Comparison of ENCODE assay signal across 8 cellular contexts in the genomic region with DNA sequence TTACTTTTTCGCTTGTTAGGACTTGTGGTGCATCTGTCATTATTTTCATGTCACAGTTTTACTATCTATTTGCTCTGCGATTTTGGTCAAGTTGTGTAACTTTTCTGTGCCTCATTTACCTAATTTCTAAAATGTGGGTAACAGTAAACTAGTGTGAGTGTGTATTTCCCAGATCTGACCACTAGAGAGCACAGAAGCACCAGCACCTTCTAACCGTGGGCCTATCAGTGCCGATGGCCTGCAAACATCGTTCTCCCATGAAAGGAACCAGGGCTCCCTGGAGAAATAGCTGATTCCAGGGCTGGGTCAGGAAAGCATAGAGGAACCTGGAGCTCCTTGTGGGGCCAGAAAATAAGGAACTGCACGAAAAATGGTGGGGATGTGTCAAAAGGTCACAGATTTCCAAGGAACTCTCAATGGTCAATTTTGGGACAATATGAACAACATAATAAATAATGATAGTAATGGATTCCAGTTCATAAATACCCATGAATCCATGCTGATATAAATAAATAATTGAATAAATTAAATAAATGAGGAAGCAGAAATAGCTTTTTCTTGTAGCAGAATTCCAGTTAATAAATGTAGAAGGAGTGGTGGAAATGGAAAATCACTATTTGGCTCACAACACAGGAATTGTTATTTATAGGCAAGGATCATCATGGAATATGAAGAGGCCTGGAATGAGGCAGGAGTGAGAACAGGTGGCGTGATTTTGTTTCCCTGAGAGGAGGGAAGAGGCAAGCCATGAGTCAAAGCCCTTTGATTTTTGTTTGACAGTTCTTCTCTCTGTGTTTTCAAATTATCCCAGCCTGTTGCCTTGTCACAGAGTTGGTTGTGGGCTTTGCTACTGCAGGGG. TPM values are rescaled to one million over a fixed set of nuclear protein-coding genes. Genes with fewer than 3 reads are reported as not detected.
A peak's percentile ranks its signal among the peaks of the same experiment; 100 is the strongest.
DNase-seq lines count a peak whose midpoint lies in the region; ATAC-seq and TF ChIP-seq lines count a peak whose summit lies in the region.

No MANE protein-coding gene starts in this region.

- peak; percentile 8 for DNase-seq in stimulated activated CD4-positive, alpha-beta T cell treated with anti-CD3 and anti-CD28 coated beads, Interleukin-4, amount 100 ng/mL, for 24 hours
- no peak for DNase-seq in stimulated activated CD4-positive, alpha-beta T cell treated with anti-CD3 and anti-CD28 coated beads, Interleukin-12 subunit alpha, Interleukin-12 subunit beta, amount 100 ng/mL, for 4 hours
- DNase-seq in Kasumi-1 (lab: John Stamatoyannopoulos, UW) (peak; percentile 77 to 82), epidermal melanocyte (ENCODE audit: insufficient read length, low spot score) (peak; percentile 46), mucosa of gallbladder (ENCODE audit: low spot score) (peak; percentile 44)

- ATAC-seq in SK-N-SH treated with all-trans-retinoic acid at 6 μM for 48 hours (peak; percentile 97), HG03097 (IDR thresholded peaks at IDR 0.05; ENCODE audit: low FRiP score, unreplicated experiment) (no peak), HG02571 (IDR thresholded peaks at IDR 0.05; ENCODE audit: unreplicated experiment) (no peak)

TF ChIP-seq in SK-N-SH treated with all-trans-retinoic acid at 6 μM for 48 hours, 23 proteins besides CTCF, POLR2A, EP300 and RAD21:
- TF ChIP-seq, protein P1, sequence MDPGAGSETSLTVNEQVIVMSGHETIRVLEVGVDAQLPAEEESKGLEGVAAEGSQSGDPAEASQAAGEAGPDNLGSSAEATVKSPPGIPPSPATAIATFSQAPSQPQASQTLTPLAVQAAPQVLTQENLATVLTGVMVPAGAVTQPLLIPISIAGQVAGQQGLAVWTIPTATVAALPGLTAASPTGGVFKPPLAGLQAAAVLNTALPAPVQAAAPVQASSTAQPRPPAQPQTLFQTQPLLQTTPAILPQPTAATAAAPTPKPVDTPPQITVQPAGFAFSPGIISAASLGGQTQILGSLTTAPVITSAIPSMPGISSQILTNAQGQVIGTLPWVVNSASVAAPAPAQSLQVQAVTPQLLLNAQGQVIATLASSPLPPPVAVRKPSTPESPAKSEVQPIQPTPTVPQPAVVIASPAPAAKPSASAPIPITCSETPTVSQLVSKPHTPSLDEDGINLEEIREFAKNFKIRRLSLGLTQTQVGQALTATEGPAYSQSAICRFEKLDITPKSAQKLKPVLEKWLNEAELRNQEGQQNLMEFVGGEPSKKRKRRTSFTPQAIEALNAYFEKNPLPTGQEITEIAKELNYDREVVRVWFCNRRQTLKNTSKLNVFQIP (CRISPR knock-in tag; IDR thresholded peaks at IDR 0.05; ENCODE audit: borderline replicate concordance, low read depth) = no peak
TF ChIP-seq in SK-N-SH treated with all-trans-retinoic acid at 6 μM for 48 hours: peak in this region for 0.

RNA-seq across cellular contexts. Expression of a gene that starts 31.1 kb away (rescaled TPM):
- total RNA-seq in mucosa of gallbladder = not detected

RNA-seq across cellular contexts. Expression of a gene that starts 35.3 kb away (rescaled TPM):
- total RNA-seq in mucosa of gallbladder = 19.5 TPM
